Comparison of ENCODE assay signal across 8 cellular contexts in genomic region chr1:156750932-156751723, GRCh38. TPM values are rescaled to one million over a fixed set of nuclear protein-coding genes. Genes with fewer than 3 reads are reported as not detected.
DNase-seq lines count a peak whose midpoint lies in the region; ATAC-seq, FAIRE-seq and TF ChIP-seq lines count a peak whose summit lies in the region.

Gene HDGF, minus strand, starts transcription at chr1:156751675. Its CDS starts 246 bp downstream, at chr1:156751429.

- no peak for TF ChIP-seq CTCF in omental fat pad (IDR thresholded peaks at IDR 0.05)

- FAIRE-seq in H54 (lab: Jason Lieb, UNC), result no peak

- peak; percentile 16 for TF ChIP-seq POLR2A in GM10847 (IDR thresholded peaks at IDR 0.05; ENCODE audit: extremely low read depth, insufficient read length)
- TF ChIP-seq POLR2A in H54 (IDR thresholded peaks at IDR 0.05; ENCODE audit: low read depth, low read length), result 0 out of 2 replicates have a peak, but pooled peaks have one; percentile 14

- DNase-seq in H54 (ENCODE audit: insufficient read length, low spot score) (no peak), NCI-H1092 treated with DMSO at 0.1 percent for 48 hours (lab: John Stamatoyannopoulos, UW) (peak; percentile 50), glomerular endothelial cell (ENCODE audit: extremely low read depth, low read depth, low spot score) (no peak), omental fat pad (ENCODE audit: low spot score) (no peak), cerebellar nuclear complex (lab: John Stamatoyannopoulos, UW) (no peak)
- DNase-seq in activated naive CD4-positive, alpha-beta T cell treated with Interleukin-2 at 50 U/mL for 16 hours, result peak; percentile 48

- no peak for ATAC-seq in omental fat pad (ENCODE audit: low FRiP score)
- no peak for ATAC-seq in HG02981 (IDR thresholded peaks at IDR 0.05; ENCODE audit: unreplicated experiment)

RNA-seq across cellular contexts. Expression of gene HDGF, which starts in this region (rescaled TPM):
- total RNA-seq in glomerular endothelial cell, result 169 and 184 TPM in 2 replicates
- total RNA-seq in omental fat pad, result 100 to 1,000 TPM; 124 to 242 (median 137) TPM

Comparison
In these comparisons a context has a peak if more than half of its experiments do, and no peak if none do; other contexts are left out.
1. DNase-seq: peak in NCI-H1092 treated with DMSO at 0.1 percent for 48 hours (single experiment) and activated naive CD4-positive, alpha-beta T cell treated with Interleukin-2 at 50 U/mL for 16 hours (single experiment); none in H54 (single experiment), glomerular endothelial cell (single experiment), omental fat pad (single experiment) and cerebellar nuclear complex (0 of 2).